ENCODE assay signal across 9 cellular contexts in genomic region chr22:37186997-37187522, GRCh38. TPM values are rescaled to one million over a fixed set of nuclear protein-coding genes. Genes with fewer than 3 reads are reported as not detected.
DNase-seq lines count a peak whose midpoint lies in the region; ATAC-seq and TF ChIP-seq lines count a peak whose summit lies in the region.
"Had no signal": no experiment of that assay in that cellular context is flagged by ENCODE, and none has a peak within 500 bp of the region (broad histone marks: within the 10 kb centered on the region; RNA-seq: fewer than 3 reads in every experiment).

No MANE protein-coding gene starts in this region.

- no peak for TF ChIP-seq POLR2A in prostate gland (IDR thresholded peaks at IDR 0.05)

- no peak overlapping the region for H3K4me3 Mint-ChIP-seq in T-helper 17 cell

- peak overlapping the region; percentile 90 for H3K27ac Mint-ChIP-seq in T-helper 17 cell

- H3K4me1 ChIP-seq in prostate gland (replicated peaks), result peaks cover 14% of the 10 kb centered on the region

- peak overlapping the region; percentile 72 to 83 for H3K27ac ChIP-seq in prostate gland

- no peaks in the 10 kb centered on the region for H3K36me3 Mint-ChIP-seq in T-helper 17 cell (ENCODE audit: low read depth)

- H3K9me3 ChIP-seq in T-helper 17 cell (ENCODE audit: control insufficient read depth, low read length, poor library complexity, severe bottlenecking) (no peaks in the 10 kb centered on the region), prostate gland (no peaks in the 10 kb centered on the region)

- ATAC-seq in T-helper 17 cell (no peak), Right ventricle myocardium superior (ENCODE audit: poor library complexity) (no peak), HG03097 (IDR thresholded peaks at IDR 0.05; ENCODE audit: low FRiP score, unreplicated experiment) (no peak), HG02759 (IDR thresholded peaks at IDR 0.05; ENCODE audit: unreplicated experiment) (no peak)

- DNase-seq in Daoy (ENCODE audit: low read depth), result peak; percentile 43
- DNase-seq in T-helper 17 cell, result no peak
- peak; percentile 37 for DNase-seq in Right ventricle myocardium superior
- DNase-seq in prostate gland (ENCODE audit: low spot score), result no peak
- no peak for DNase-seq in DMS114 treated with DMSO at 0.1 percent for 48 hours (lab: John Stamatoyannopoulos, UW; ENCODE audit: unreplicated experiment)
- DNase-seq in NCI-H2081 (lab: John Stamatoyannopoulos, UW), result no peak

- H3K27me3 Mint-ChIP-seq in T-helper 17 cell, result no peaks in the 10 kb centered on the region

- peaks cover 13% of the 10 kb centered on the region for H3K4me1 Mint-ChIP-seq in T-helper 17 cell

- no peaks in the 10 kb centered on the region for H3K27me3 ChIP-seq in prostate gland (replicated peaks; ENCODE audit: insufficient read depth)

- no peaks in the 10 kb centered on the region for H3K36me3 ChIP-seq in prostate gland

- 92% methylated on average over 4 of the region's 4 CpGs for WGBS in prostate gland

- H3K4me3 ChIP-seq in prostate gland, result no peak overlapping the region

- no peak for TF ChIP-seq CTCF in prostate gland (IDR thresholded peaks at IDR 0.05)

- intact Hi-C loops in Right ventricle myocardium superior (cut with DNase I), result no loop called here
- intact Hi-C loops in prostate gland (cut with DNase I), result no loop called here

RNA-seq across cellular contexts. Expression of gene C1QTNF6, which starts 1.0 kb away (rescaled TPM):
- 0.30 and 0.34 TPM in 2 replicates for total RNA-seq in Daoy (2014; rRNA removed; shearing (Covaris generic))
- total RNA-seq in T-helper 17 cell (10 to 100 TPM; 11.2 to 11.8 TPM), Right ventricle myocardium superior (1.5 TPM), prostate gland (1 to 10 TPM; 2.1 to 9.3 TPM)

RNA-seq across cellular contexts. Expression of gene SSTR3, which starts 25.2 kb away (rescaled TPM):
- total RNA-seq in Daoy (2014; rRNA removed; shearing (Covaris generic)), result not detected in 2 replicates
- total RNA-seq in T-helper 17 cell (1 to 10 TPM in 1 of 2 donors, under 1 TPM in 1; 0.37 to 2.1 TPM), Right ventricle myocardium superior (not detected), prostate gland (10 to 100 TPM in 1 of 2 donors, not detected in 1; 46.4 TPM)
- total RNA-seq: pulmonary artery endothelial cell had no signal

RNA-seq across cellular contexts. Expression of gene IL2RB, which starts 37.3 kb away (rescaled TPM):
- not detected in 2 replicates for total RNA-seq in Daoy (2014; rRNA removed; shearing (Covaris generic))
- total RNA-seq in T-helper 17 cell (100 to 1,000 TPM in 1 of 2 donors, 10 to 100 TPM in 1; 76.4 to 107 TPM), Right ventricle myocardium superior (0.75 TPM), prostate gland (1 to 10 TPM; 1.7 to 3.0 TPM)

RNA-seq across cellular contexts. Expression of gene RAC2, which starts 57.0 kb away (rescaled TPM):
- 40.5 and 59.0 TPM in 2 replicates for total RNA-seq in Daoy (2014; rRNA removed; shearing (Covaris generic))
- total RNA-seq in T-helper 17 cell (100 to 1,000 TPM; 297 to 478 TPM), Right ventricle myocardium superior (4.1 TPM), prostate gland (10 to 100 TPM in 1 of 2 donors, 1 to 10 TPM in 1; 9.7 to 14.4 TPM)

Comparison
In these comparisons a context has a peak if more than half of its experiments do, and no peak if none do; other contexts are left out.
1. DNase-seq: peak in Daoy (single experiment) and Right ventricle myocardium superior (single experiment); none in T-helper 17 cell (0 of 3), prostate gland (single experiment), DMS114 treated with DMSO at 0.1 percent for 48 hours (single experiment) and NCI-H2081 (0 of 2).
2. RNA of gene IL2RB, which starts 37.3 kb away (total RNA-seq): 76.4 to 107 TPM in T-helper 17 cell; 1.7 to 3.0 TPM in prostate gland, 0.75 TPM in Right ventricle myocardium superior (single experiment) and not detected in Daoy; every median in the first group is over 10 times any median in the second.